ENCODE assay signal across 18 cellular contexts in the genomic region with DNA sequence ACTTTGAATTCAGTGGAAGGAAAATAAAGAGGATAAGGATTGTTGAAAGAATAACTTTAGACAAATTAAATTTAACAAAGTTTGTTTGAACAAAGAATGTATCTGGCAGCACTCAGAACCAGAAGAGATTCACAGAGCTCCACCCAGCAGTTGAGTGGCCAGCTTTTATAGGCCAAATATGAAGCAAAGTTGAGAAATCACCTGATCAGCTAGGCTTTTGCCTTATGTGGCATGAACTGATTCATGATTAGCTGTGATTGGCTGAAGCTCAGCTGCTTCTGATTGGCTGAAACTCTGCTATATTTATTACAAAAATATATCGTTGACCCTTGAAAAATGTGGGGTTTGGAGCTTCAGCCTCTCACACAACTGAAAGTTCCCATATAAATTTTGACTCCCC.
"Had no signal": no experiment of that assay in that cellular context is flagged by ENCODE, and none has a peak within 500 bp of the region (broad histone marks: within the 10 kb centered on the region; RNA-seq: fewer than 3 reads in every experiment).

No MANE protein-coding gene starts in this region.

- H2AFZ ChIP-seq: neural progenitor cell had no signal

- DNase-seq: activated CD4-positive, alpha-beta T cell treated with anti-CD3 and anti-CD28 coated beads for 1 hour; activated naive CD4-positive, alpha-beta T cell; activated T-cell treated with anti-CD3 and anti-CD28 coated beads, Interleukin-2, amount 50 U/mL, for 1 hour; central memory CD4-positive, alpha-beta T cell; esophagus squamous epithelium; left colon; mesenchymal stem cell; naive B cell; stimulated activated CD4-positive, alpha-beta T cell treated with anti-CD3 and anti-CD28 coated beads, Interleukin-4, amount 100 ng/mL, for 4 hours; stimulated activated naive CD8-positive, alpha-beta T cell treated with anti-CD3 and anti-CD28 coated beads, Interleukin-15, Interleukin-2, amounts not matched to agents 100 U/mL and 50 U/mL, for 24 hours; T-helper 1 cell; upper lobe of left lung had no signal

- ATAC-seq: left colon; stimulated activated naive CD8-positive, alpha-beta T cell treated with anti-CD3 and anti-CD28 coated beads, Interleukin-15, Interleukin-2, amounts not matched to agents 100 U/mL and 50 U/mL, for 24 hours had no signal

- H3K4me1 ChIP-seq: esophagus squamous epithelium, neural progenitor cell, prostate gland had no signal

- H3K9ac ChIP-seq: neural progenitor cell had no signal

- H3K4me1 Mint-ChIP-seq: naive B cell, neural progenitor cell had no signal

- H3K27me3 ChIP-seq: esophagus squamous epithelium, neural progenitor cell, upper lobe of left lung had no signal

- H3K36me3 ChIP-seq: esophagus squamous epithelium, neural progenitor cell, prostate gland, upper lobe of left lung had no signal

- H3K27ac ChIP-seq: esophagus squamous epithelium, neural progenitor cell, prostate gland, upper lobe of left lung had no signal

- H3K4me3 Mint-ChIP-seq: activated naive CD8-positive, alpha-beta T cell; naive B cell; neural progenitor cell had no signal

- H3K9me3 ChIP-seq: prostate gland had no signal

- H3K4me3 ChIP-seq: esophagus squamous epithelium, neural progenitor cell, prostate gland, upper lobe of left lung had no signal

- H3K27ac Mint-ChIP-seq: activated naive CD8-positive, alpha-beta T cell; activated T-helper 2 cell treated with anti-CD3 and anti-CD28 coated beads, Interferon-gamma antibody, Interleukin-2, Interleukin-4, amounts not matched to agents 10 μg/mL and 5 μg/mL and 100 μg/mL, durations not matched to agents 14 hours and 24 hours and 36 hours; neural progenitor cell had no signal

- FAIRE-seq: astrocyte, keratinocyte had no signal

- H3K4me2 ChIP-seq: neural progenitor cell had no signal
